In genomic region chr12:88993655-88994054, GRCh38 we compare ENCODE assay signal across 8 cellular contexts.
DNase-seq lines count a peak whose midpoint lies in the region; ATAC-seq and TF ChIP-seq lines count a peak whose summit lies in the region.

No MANE protein-coding gene starts in this region.

- H3K79me2 ChIP-seq in OCI-LY7 (ENCODE audit: insufficient read depth, low read depth, low read length): no peaks in the 10 kb centered on the region

- no peak overlapping the region for H3K4me2 ChIP-seq in OCI-LY7 (ENCODE audit: low read length)

- TF ChIP-seq POLR2A in erythroblast (IDR thresholded peaks at IDR 0.05; ENCODE audit: low read length): no peak

- no peaks in the 10 kb centered on the region for H3K9me2 ChIP-seq in OCI-LY7 (ENCODE audit: insufficient read depth, low read length)

- TF ChIP-seq CTCF in GM12865 (IDR thresholded peaks at IDR 0.05; ENCODE audit: insufficient read depth, low read depth, low read length, missing control alignments) (peak; percentile 24), OCI-LY7 (conservative IDR thresholded peaks at IDR 0.05; ENCODE audit: low read length) (peak; percentile 73), progenitor cell of endocrine pancreas (IDR thresholded peaks at IDR 0.05; ENCODE audit: unreplicated experiment) (peak; percentile 73)

- H3K4me3 ChIP-seq in GM12865 (ENCODE audit: low read depth, low read length): no peak overlapping the region
- no peak overlapping the region for H3K4me3 ChIP-seq in OCI-LY7 (ENCODE audit: low read depth, low read length, poor library complexity, severe bottlenecking)

- H3K9me3 ChIP-seq in OCI-LY7 (ENCODE audit: low read length): no peaks in the 10 kb centered on the region

- peak; percentile 47 for DNase-seq in GM12865 (ENCODE audit: low read depth)
- DNase-seq in OCI-LY7 (ENCODE audit: low spot score): peak; percentile 12
- DNase-seq in erythroblast (lab: John Stamatoyannopoulos, UW): peak; percentile 5 to 11
- DNase-seq in progenitor cell of endocrine pancreas (ENCODE audit: low spot score, unreplicated experiment): no peak
- no peak for DNase-seq in DMS79 treated with DMSO at 0.1 percent for 48 hours (lab: John Stamatoyannopoulos, UW)
- DNase-seq in activated T-cell treated with anti-CD3 and anti-CD28 coated beads, Interleukin-2, amount 50 U/mL, for 24 hours: no peak

- POLR2A ChIA-PET in OCI-LY7 (lab: Charles Lee): interaction anchor here (0.6 kb wide), 1 partner anchor 563 kb away, joined by 4 read pairs; no protein-coding TSS in a partner anchor

- H3K4me1 ChIP-seq in OCI-LY7 (ENCODE audit: insufficient read depth, low read length, poor library complexity, severe bottlenecking): no peaks in the 10 kb centered on the region

- ATAC-seq in GM18909 (IDR thresholded peaks at IDR 0.05; ENCODE audit: poor library complexity, unreplicated experiment): no peak

- H3K27ac ChIP-seq in OCI-LY7 (ENCODE audit: low read depth, low read length, poor library complexity, severe bottlenecking): no peak overlapping the region

- no TSS peak for BruUV-seq in OCI-LY7 (replicated peaks; lab: Mats Ljungman, UMichigan)

- no peaks in the 10 kb centered on the region for H3K36me3 Mint-ChIP-seq in progenitor cell of endocrine pancreas (ENCODE audit: insufficient read depth)
- no peaks in the 10 kb centered on the region for H3K36me3 Mint-ChIP-seq in activated T-cell treated with anti-CD3 and anti-CD28 coated beads, Interleukin-2, amount 50 U/mL, for 24 hours (ENCODE audit: low read depth)

- no peak for TF ChIP-seq EP300 in Ishikawa (IDR thresholded peaks at IDR 0.05; ENCODE audit: borderline replicate concordance)

- H3K27ac Mint-ChIP-seq in progenitor cell of endocrine pancreas: no peak overlapping the region
- H3K27ac Mint-ChIP-seq in activated T-cell treated with anti-CD3 and anti-CD28 coated beads, Interleukin-2, amount 50 U/mL, for 24 hours: no peak overlapping the region

- H4K20me1 ChIP-seq in OCI-LY7 (ENCODE audit: insufficient read depth, low read length): no peaks in the 10 kb centered on the region

- H3K4me3 Mint-ChIP-seq in progenitor cell of endocrine pancreas (ENCODE audit: low read depth): no peak overlapping the region
- no peak overlapping the region for H3K4me3 Mint-ChIP-seq in activated T-cell treated with anti-CD3 and anti-CD28 coated beads, Interleukin-2, amount 50 U/mL, for 24 hours

- H3K27me3 Mint-ChIP-seq in progenitor cell of endocrine pancreas: no peaks in the 10 kb centered on the region
- peaks cover 34% of the 10 kb centered on the region for H3K27me3 Mint-ChIP-seq in activated T-cell treated with anti-CD3 and anti-CD28 coated beads, Interleukin-2, amount 50 U/mL, for 24 hours

- CTCF ChIA-PET in OCI-LY7 (lab: Charles Lee; ENCODE audit: unreplicated experiment): no interaction called here

- H2AFZ ChIP-seq in OCI-LY7 (ENCODE audit: low read length): no peak overlapping the region

- no peaks in the 10 kb centered on the region for H3K9me3 Mint-ChIP-seq in progenitor cell of endocrine pancreas (ENCODE audit: low read depth)
- H3K9me3 Mint-ChIP-seq in activated T-cell treated with anti-CD3 and anti-CD28 coated beads, Interleukin-2, amount 50 U/mL, for 24 hours: no peaks in the 10 kb centered on the region

- TF ChIP-seq RAD21 in Ishikawa (IDR thresholded peaks at IDR 0.05; ENCODE audit: low read depth): peak; percentile 74

- intact Hi-C loops in OCI-LY7 (cut with micrococcal nuclease; ENCODE audit: unreplicated experiment): no loop called here

- no peaks in the 10 kb centered on the region for H3K36me3 ChIP-seq in OCI-LY7 (ENCODE audit: insufficient read depth, low read length)

- peaks cover 7% of the 10 kb centered on the region for H3K4me1 Mint-ChIP-seq in progenitor cell of endocrine pancreas (ENCODE audit: low read depth)
- H3K4me1 Mint-ChIP-seq in activated T-cell treated with anti-CD3 and anti-CD28 coated beads, Interleukin-2, amount 50 U/mL, for 24 hours (ENCODE audit: low read depth): no peaks in the 10 kb centered on the region

TF ChIP-seq in Ishikawa, 13 proteins besides CTCF, POLR2A, EP300 and RAD21:
- no peak for TF ChIP-seq TEAD4 (IDR thresholded peaks at IDR 0.05)
- TF ChIP-seq FOXM1 (IDR thresholded peaks at IDR 0.05; ENCODE audit: borderline replicate concordance, low read depth): no peak
- no peak for TF ChIP-seq NFIC (IDR thresholded peaks at IDR 0.05)
- TF ChIP-seq CEBPB (IDR thresholded peaks at IDR 0.05): no peak
- TF ChIP-seq YY1 (IDR thresholded peaks at IDR 0.05; ENCODE audit: low read depth): no peak
- TF ChIP-seq REST (IDR thresholded peaks at IDR 0.05; ENCODE audit: low read depth): no peak
- TF ChIP-seq EGR1 (IDR thresholded peaks at IDR 0.05): no peak
- no peak for TF ChIP-seq CREB1 (IDR thresholded peaks at IDR 0.05; ENCODE audit: low read depth)
- TF ChIP-seq ZBTB7A (IDR thresholded peaks at IDR 0.05; ENCODE audit: low read depth): no peak
- TF ChIP-seq TCF12 (IDR thresholded peaks at IDR 0.05; ENCODE audit: low read depth): no peak
- no peak for TF ChIP-seq MAX (IDR thresholded peaks at IDR 0.05)
- no peak for TF ChIP-seq TAF1 (IDR thresholded peaks at IDR 0.05; ENCODE audit: low read depth)
- TF ChIP-seq USF1 (IDR thresholded peaks at IDR 0.05): no peak

Comparison
In these comparisons a context has a peak if more than half of its experiments do, and no peak if none do; other contexts are left out.
1. DNase-seq: peak in GM12865 (single experiment), OCI-LY7 (single experiment) and erythroblast (2 of 2); none in progenitor cell of endocrine pancreas (single experiment), DMS79 treated with DMSO at 0.1 percent for 48 hours (single experiment) and activated T-cell treated with anti-CD3 and anti-CD28 coated beads, Interleukin-2, amount 50 U/mL, for 24 hours (single experiment).
2. Peak in every context shown above with its lines, with median percentiles within 50 percentile points of each other: CTCF ChIP-seq.